In genomic region chr4:165221306-165221705, GRCh38 we compare ENCODE assay signal across 8 cellular contexts. TPM values are rescaled to one million over a fixed set of nuclear protein-coding genes. Genes with fewer than 3 reads are reported as not detected.
DNase-seq lines count a peak whose midpoint lies in the region; ATAC-seq and TF ChIP-seq lines count a peak whose summit lies in the region.
"Not testable (repeated sequence)": the region's sequence is repeated elsewhere in the genome, so short reads cannot be mapped to it uniquely, and the experiment has no call there.

No MANE protein-coding gene starts in this region.

- TF ChIP-seq POLR2A in adrenal gland (IDR thresholded peaks at IDR 0.05) = not testable (repeated sequence)

- H2AFZ ChIP-seq in PC-9, parathyroid adenoma: not testable (repeated sequence)

- H3K4me1 Mint-ChIP-seq in CD4-positive, alpha-beta T cell (ENCODE audit: low read depth) = peaks cover 48% of the 10 kb centered on the region
- H3K4me1 Mint-ChIP-seq in activated CD8-positive, alpha-beta memory T cell treated with anti-CD3 and anti-CD28 coated beads, Interleukin-2, amount 10 ng/mL, durations not matched to agents 7 days and 5 days = peaks cover 48% of the 10 kb centered on the region
- peaks cover 28% of the 10 kb centered on the region for H3K4me1 Mint-ChIP-seq in endothelial cell (ENCODE audit: unreplicated experiment)

- H3F3A ChIP-seq in PC-9 (ENCODE audit: insufficient read depth, low read depth) = peaks cover 15% of the 10 kb centered on the region; the same call in 1 of the 2 replicates

- H3K4me1 ChIP-seq in PC-9 (replicated peaks; ENCODE audit: insufficient read depth) (peaks cover 42% of the 10 kb centered on the region), adrenal gland (replicated peaks in 1 of 2) (peaks cover 15 to 16% of the 10 kb centered on the region in 2 donors), left lung (peaks cover 21 to 63% of the 10 kb centered on the region in 2 donors), upper lobe of right lung (peaks cover 27% of the 10 kb centered on the region)
- H3K4me1 ChIP-seq in parathyroid adenoma = not testable (repeated sequence)

- not testable (repeated sequence) for H3K4me3 Mint-ChIP-seq in CD4-positive, alpha-beta T cell; activated CD8-positive, alpha-beta memory T cell treated with anti-CD3 and anti-CD28 coated beads, Interleukin-2, amount 10 ng/mL, durations not matched to agents 7 days and 5 days; endothelial cell (ENCODE audit: unreplicated experiment)

- not testable (repeated sequence) for DNase-seq in CD4-positive, alpha-beta T cell; PC-9; activated CD8-positive, alpha-beta memory T cell treated with anti-CD3 and anti-CD28 coated beads, Interleukin-2, amount 10 ng/mL, durations not matched to agents 7 days and 5 days; endothelial cell (ENCODE audit: low spot score); left lung; upper lobe of right lung
- DNase-seq in adrenal gland = peak in 1 of 7 donors; percentile 14

- H3K9me3 ChIP-seq in CD4-positive, alpha-beta T cell (ENCODE audit: control insufficient read depth, low read length); PC-9 (ENCODE audit: insufficient read depth, low read depth); adrenal gland (replicated peaks in 1 of 3); left lung; parathyroid adenoma (ENCODE audit: control insufficient read depth, low read length); upper lobe of right lung: not testable (repeated sequence)

- not testable (repeated sequence) for TF ChIP-seq CTCF in CD4-positive, alpha-beta T cell (IDR thresholded peaks at IDR 0.05); PC-9 (conservative IDR thresholded peaks at IDR 0.05); adrenal gland (IDR thresholded peaks at IDR 0.05); endothelial cell (IDR thresholded peaks at IDR 0.05; ENCODE audit: unreplicated experiment); left lung (IDR thresholded peaks at IDR 0.05); parathyroid adenoma (IDR thresholded peaks at IDR 0.05); upper lobe of right lung (IDR thresholded peaks at IDR 0.05)

- H4K20me1 ChIP-seq in PC-9 (ENCODE audit: insufficient read depth) = not testable (repeated sequence)

- H3K36me3 Mint-ChIP-seq in CD4-positive, alpha-beta T cell (ENCODE audit: low read depth) = peaks cover 30% of the 10 kb centered on the region
- H3K36me3 Mint-ChIP-seq in activated CD8-positive, alpha-beta memory T cell treated with anti-CD3 and anti-CD28 coated beads, Interleukin-2, amount 10 ng/mL, durations not matched to agents 7 days and 5 days = peaks cover 34% of the 10 kb centered on the region
- not testable (repeated sequence) for H3K36me3 Mint-ChIP-seq in endothelial cell (ENCODE audit: low read depth, unreplicated experiment)

- 61 to 94% (median 84%) methylated on average over 4 of the region's 4 CpGs for WGBS in adrenal gland, 4 donors

- not testable (repeated sequence) for H3K9me2 ChIP-seq in PC-9 (ENCODE audit: insufficient read depth)

- not testable (repeated sequence) for BruUV-seq in PC-9 (replicated peaks; lab: Mats Ljungman, UMichigan)

- H3K79me2 ChIP-seq in PC-9 (ENCODE audit: low read depth) = peaks cover 32% of the 10 kb centered on the region
- not testable (repeated sequence) for H3K79me2 ChIP-seq in parathyroid adenoma

- H3K27me3 Mint-ChIP-seq in CD4-positive, alpha-beta T cell; activated CD8-positive, alpha-beta memory T cell treated with anti-CD3 and anti-CD28 coated beads, Interleukin-2, amount 10 ng/mL, durations not matched to agents 7 days and 5 days; endothelial cell (ENCODE audit: unreplicated experiment): not testable (repeated sequence)

- POLR2A ChIA-PET in CD4-positive, alpha-beta T cell (lab: Charles Lee); PC-9 (lab: Charles Lee; ENCODE audit: unreplicated experiment): not testable (repeated sequence)

- H3K4me3 ChIP-seq in PC-9; adrenal gland; left lung; parathyroid adenoma (ENCODE audit: low read depth, low read length); upper lobe of right lung: not testable (repeated sequence)

- not testable (repeated sequence) for ATAC-seq in CD4-positive, alpha-beta T cell (ENCODE audit: poor library complexity); activated CD8-positive, alpha-beta memory T cell treated with anti-CD3 and anti-CD28 coated beads, Interleukin-2, amount 10 ng/mL, durations not matched to agents 7 days and 5 days; upper lobe of right lung
- peak; percentile 4 for ATAC-seq in left lung

- H3K27ac Mint-ChIP-seq in CD4-positive, alpha-beta T cell = peak overlapping the region; percentile 15
- H3K27ac Mint-ChIP-seq in activated CD8-positive, alpha-beta memory T cell treated with anti-CD3 and anti-CD28 coated beads, Interleukin-2, amount 10 ng/mL, durations not matched to agents 7 days and 5 days = peak overlapping the region; percentile 38
- peak overlapping the region; percentile 85 for H3K27ac Mint-ChIP-seq in endothelial cell (ENCODE audit: unreplicated experiment)

- not testable (repeated sequence) for H3K27ac ChIP-seq in CD4-positive, alpha-beta T cell (ENCODE audit: low read depth, low read length)
- H3K27ac ChIP-seq in PC-9 (peak overlapping the region; percentile 97), adrenal gland (peak overlapping the region in 4 of 5 donors; percentile 12 to 75 (median 34)), left lung (peak overlapping the region in 1 of 2 donors; percentile 82), parathyroid adenoma (peak overlapping the region; percentile 15), upper lobe of right lung (peak overlapping the region; percentile 72)

- not testable (repeated sequence) for H3K9me3 Mint-ChIP-seq in CD4-positive, alpha-beta T cell; activated CD8-positive, alpha-beta memory T cell treated with anti-CD3 and anti-CD28 coated beads, Interleukin-2, amount 10 ng/mL, durations not matched to agents 7 days and 5 days (ENCODE audit: low read depth); endothelial cell (ENCODE audit: unreplicated experiment)

- CTCF ChIA-PET in CD4-positive, alpha-beta T cell (lab: Charles Lee); activated CD8-positive, alpha-beta memory T cell treated with anti-CD3 and anti-CD28 coated beads, Interleukin-2, amount 10 ng/mL, durations not matched to agents 7 days and 5 days (lab: Charles Lee): not testable (repeated sequence)
- CTCF ChIA-PET in PC-9 (lab: Charles Lee) = interaction anchor here (0.6 kb wide), 1 partner anchor 240 kb away, joined by 7 read pairs; no protein-coding TSS in a partner anchor

- intact Hi-C loops in CD4-positive, alpha-beta T cell (cut with DNase I, micrococcal nuclease); PC-9 (cut with micrococcal nuclease; ENCODE audit: unreplicated experiment); adrenal gland (cut with DNase I); left lung (cut with DNase I); upper lobe of right lung (cut with DNase I): not testable (repeated sequence)

- H3K4me2 ChIP-seq in PC-9 = peak overlapping the region; percentile 62
- H3K4me2 ChIP-seq in parathyroid adenoma (ENCODE audit: low read length) = not testable (repeated sequence)

- H3K27me3 ChIP-seq in CD4-positive, alpha-beta T cell (ENCODE audit: control insufficient read depth, insufficient read depth, low read length); PC-9 (ENCODE audit: insufficient read depth, low read depth); adrenal gland; left lung; parathyroid adenoma (ENCODE audit: control insufficient read depth, insufficient read depth, low read length); upper lobe of right lung: not testable (repeated sequence)

- not testable (repeated sequence) for H3K36me3 ChIP-seq in PC-9 (ENCODE audit: low read depth); adrenal gland (replicated peaks in 1 of 2); left lung; parathyroid adenoma (ENCODE audit: control insufficient read depth, insufficient read depth, low read length); upper lobe of right lung

- H3K9ac ChIP-seq in parathyroid adenoma = not testable (repeated sequence)

RNA-seq across cellular contexts. Expression of gene KLHL2, which starts 13.9 kb away (rescaled TPM):
- total RNA-seq in CD4-positive, alpha-beta T cell = 10 to 100 TPM; 19.9 to 20.0 TPM
- total RNA-seq in PC-9 (2021) = 26.4 and 27.2 TPM in 2 replicates
- total RNA-seq in activated CD8-positive, alpha-beta memory T cell treated with anti-CD3 and anti-CD28 coated beads, Interleukin-2, amount 10 ng/mL, durations not matched to agents 7 days and 5 days = 10 to 100 TPM; 22.2 to 27.0 TPM
- total RNA-seq in adrenal gland = 10 to 100 TPM; 19.1 to 45.5 (median 26.7) TPM
- 10 to 100 TPM in 2 of 3 donors, 1 to 10 TPM in 1; 9.7 to 33.2 (median 11.3) TPM for polyA plus RNA-seq in adrenal gland
- total RNA-seq in endothelial cell (ENCODE audit: unreplicated experiment) = 10.6 TPM
- total RNA-seq in left lung = 10 to 100 TPM; 32.9 to 53.4 TPM
- total RNA-seq in upper lobe of right lung = 44.3 TPM

Comparison
In these comparisons a context has a peak if more than half of its experiments do, and no peak if none do; other contexts are left out.
1. H3K27ac Mint-ChIP-seq: peak in every context shown above with its lines; median percentile 85 in endothelial cell; 38 in activated CD8-positive, alpha-beta memory T cell treated with anti-CD3 and anti-CD28 coated beads, Interleukin-2, amount 10 ng/mL, durations not matched to agents 7 days and 5 days; 15 in CD4-positive, alpha-beta T cell.